ENCODE assay signal across 11 cellular contexts in the genomic region with DNA sequence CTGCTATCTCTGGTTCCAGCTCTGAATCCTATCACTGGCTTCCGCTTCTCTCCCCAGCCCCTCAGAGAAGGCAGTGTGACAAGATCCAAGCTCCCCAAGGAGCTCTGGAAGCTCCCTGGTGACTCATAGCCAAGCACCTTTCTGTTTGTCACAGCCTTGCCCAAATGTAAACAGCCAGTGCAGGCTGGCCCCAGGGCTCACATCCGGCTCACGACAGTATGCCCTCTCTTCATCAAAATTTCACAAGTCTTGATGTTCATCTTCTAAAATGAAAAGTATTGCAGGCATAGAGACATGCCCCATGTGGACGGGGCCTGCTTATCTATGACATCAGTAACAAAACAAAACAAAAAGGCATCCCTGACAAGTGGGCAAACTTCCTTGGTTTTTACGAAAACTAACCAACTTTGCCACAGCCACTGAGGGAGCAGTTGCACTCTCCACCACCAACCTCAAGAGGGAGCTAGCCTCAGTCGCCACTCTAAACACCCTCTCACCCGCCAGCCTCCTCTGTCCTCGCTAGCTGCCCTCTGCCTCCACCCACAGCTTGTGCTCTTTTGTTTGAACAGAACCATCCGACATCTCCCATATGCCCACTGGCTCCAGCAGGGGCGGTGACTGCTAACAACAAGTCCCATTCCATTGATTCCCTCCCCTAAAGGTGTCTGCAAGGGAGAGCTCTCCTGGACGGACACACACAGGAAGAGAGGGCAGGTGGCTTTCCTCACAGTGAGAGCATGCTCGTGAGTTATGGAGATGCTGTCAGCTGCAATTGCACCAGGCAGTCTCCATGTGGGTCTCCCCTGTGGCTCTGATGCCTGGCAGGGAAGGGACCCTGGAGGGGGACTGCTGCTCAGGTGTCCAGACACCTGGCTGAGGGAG.
DNase-seq lines count a peak whose midpoint lies in the region; ATAC-seq, FAIRE-seq and TF ChIP-seq lines count a peak whose summit lies in the region.
"Had no signal": no experiment of that assay in that cellular context is flagged by ENCODE, and none has a peak within 500 bp of the region (broad histone marks: within the 10 kb centered on the region; RNA-seq: fewer than 3 reads in every experiment).

No MANE protein-coding gene starts in this region.

- H3K4me3 ChIP-seq in HepG2 (replicated peaks in 1 of 3; ENCODE audit: insufficient read depth in 1 of 3, low read depth in 2 of 3, low read length in 3 of 3) (peak overlapping the region; percentile 6 to 60 (median 22); a peak in 4 of 6 replicates), gastroesophageal sphincter (no peak overlapping the region)

- H3K36me3 Mint-ChIP-seq in Calu3 (ENCODE audit: insufficient read depth, unreplicated experiment): peaks cover 8% of the 10 kb centered on the region

- POLR2A ChIA-PET in HepG2 (lab: Yijun Ruan, JAX): interaction anchor here (1.0 to 1.8 kb wide), 3 partner anchors 13 to 145 kb away, joined by 4 to 10 read pairs (median 6); no protein-coding TSS in a partner anchor

- in situ Hi-C loops in HepG2 (cut with HindIII; ENCODE audit: extremely low pct_ligation_motif_present, low pct_unique_long_range_greater_than_20kb): no loop called here

- H3K9me3 ChIP-seq in HepG2 (ENCODE audit: low read length) (no peaks in the 10 kb centered on the region), gastroesophageal sphincter (no peaks in the 10 kb centered on the region)

- peaks cover 20% of the 10 kb centered on the region for H3K4me1 Mint-ChIP-seq in Calu3 (ENCODE audit: low read depth, unreplicated experiment)

- TF ChIP-seq POLR2A in HepG2 (IDR thresholded peaks at IDR 0.05; ENCODE audit: insufficient read depth in 1 of 2, low read depth in 2 of 2, low read length in 2 of 2) (no peak), gastroesophageal sphincter (IDR thresholded peaks at IDR 0.05) (no peak)

- peak overlapping the region; percentile 70 for H2AFZ ChIP-seq in HepG2 (ENCODE audit: low read length)

- H3K36me3 ChIP-seq in HepG2 (replicated peaks in 1 of 2; ENCODE audit: control insufficient read depth in 1 of 2, insufficient read depth in 2 of 2, low read length in 2 of 2): no peaks in the 10 kb centered on the region
- H3K36me3 ChIP-seq in gastroesophageal sphincter: no peaks in the 10 kb centered on the region

- H3K79me2 ChIP-seq in HepG2 (ENCODE audit: insufficient read depth, low read length): no peaks in the 10 kb centered on the region

- H3K4me3 Mint-ChIP-seq in Calu3 (ENCODE audit: low read depth, unreplicated experiment): peak overlapping the region; percentile 40
- H3K4me3 Mint-ChIP-seq: dendritic cell treated with granulocyte-macrophage colony-stimulating factor and Interleukin-4, amounts not matched to agents 40 ng/mL and 50 ng/mL, for 4 days had no signal

- intact Hi-C loops in Calu3 (cut with micrococcal nuclease; ENCODE audit: unreplicated experiment): no loop called here
- intact Hi-C loops in HepG2 (cut with micrococcal nuclease; ENCODE audit: unreplicated experiment): no loop called here

- H3K27me3 Mint-ChIP-seq in Calu3 (ENCODE audit: unreplicated experiment): no peaks in the 10 kb centered on the region
- H3K27me3 Mint-ChIP-seq: dendritic cell treated with granulocyte-macrophage colony-stimulating factor and Interleukin-4, amounts not matched to agents 40 ng/mL and 50 ng/mL, for 4 days had no signal

- H4K20me1 ChIP-seq in HepG2 (ENCODE audit: insufficient read depth, low read length): no peaks in the 10 kb centered on the region

- H3K4me1 ChIP-seq in HepG2 (ENCODE audit: insufficient read depth, low read length) (peaks cover 55% of the 10 kb centered on the region), gastroesophageal sphincter (no peaks in the 10 kb centered on the region)

- peaks cover 4 to 8% of the 10 kb centered on the region in 2 experiments; a peak in 2 of 5 replicates for H3K27me3 ChIP-seq in HepG2 (ENCODE audit: control insufficient read depth in 1 of 2, insufficient read depth in 2 of 2, low read length in 2 of 2)
- peaks cover 9% of the 10 kb centered on the region for H3K27me3 ChIP-seq in gastroesophageal sphincter

- H3K9ac ChIP-seq in HepG2 (ENCODE audit: insufficient read depth, low read depth, low read length): peak overlapping the region; percentile 27; the same call in 1 of the 2 replicates

- TF ChIP-seq CTCF in Calu3 (IDR thresholded peaks at IDR 0.05; ENCODE audit: unreplicated experiment): peak; percentile 57
- peak; percentile 82 for TF ChIP-seq CTCF in HepG2 (CRISPR knock-in tag; IDR thresholded peaks at IDR 0.05)
- no peak for TF ChIP-seq CTCF in gastroesophageal sphincter (IDR thresholded peaks at IDR 0.05)

- peak; percentile 69 for DNase-seq in Calu3
- DNase-seq in astrocyte of the hippocampus (ENCODE audit: low read depth, low spot score): peak; percentile 22
- peak; percentile 63 for DNase-seq in HepG2 (ENCODE audit: low spot score)
- no peak for DNase-seq in T-helper 2 cell
- DNase-seq: NCI-H446 had no signal

- BruUV-seq in Calu3 (replicated peaks; lab: Mats Ljungman, UMichigan) (no TSS peak), HepG2 (replicated peaks; lab: Mats Ljungman, UMichigan) (no TSS peak)

- ATAC-seq in HepG2: peak; percentile 85
- no peak for ATAC-seq in HG03460 (IDR thresholded peaks at IDR 0.05; ENCODE audit: unreplicated experiment)
- no peak for ATAC-seq in HG03139 (IDR thresholded peaks at IDR 0.05; ENCODE audit: unreplicated experiment)
- no peak for ATAC-seq in gastroesophageal sphincter

- H3K27ac ChIP-seq in HepG2 (ENCODE audit: extremely low read length, insufficient read depth, low read length): no peak overlapping the region
- no peak overlapping the region for H3K27ac ChIP-seq in gastroesophageal sphincter

- peak; percentile 24; the same call in 1 of the 2 replicates for TF ChIP-seq RAD21 in Ishikawa (IDR thresholded peaks at IDR 0.05; ENCODE audit: low read depth)
- TF ChIP-seq RAD21 in HepG2 (CRISPR knock-in tag; IDR thresholded peaks at IDR 0.05): no peak

- no peaks in the 10 kb centered on the region for H3K9me3 Mint-ChIP-seq in Calu3 (ENCODE audit: low read depth, unreplicated experiment)
- H3K9me3 Mint-ChIP-seq: dendritic cell treated with granulocyte-macrophage colony-stimulating factor and Interleukin-4, amounts not matched to agents 40 ng/mL and 50 ng/mL, for 4 days had no signal

- H3K27ac Mint-ChIP-seq in Calu3 (ENCODE audit: unreplicated experiment): peak overlapping the region; percentile 71
- H3K27ac Mint-ChIP-seq: dendritic cell treated with granulocyte-macrophage colony-stimulating factor and Interleukin-4, amounts not matched to agents 40 ng/mL and 50 ng/mL, for 4 days had no signal

- peak; percentile 92 for FAIRE-seq in HepG2 (lab: Jason Lieb, UNC)
- FAIRE-seq: GM18507 had no signal

- peak overlapping the region; percentile 87 for H3K4me2 ChIP-seq in HepG2 (ENCODE audit: low read depth, low read length)

- TF ChIP-seq EP300 in Ishikawa (IDR thresholded peaks at IDR 0.05; ENCODE audit: borderline replicate concordance) (no peak), HepG2 (IDR thresholded peaks at IDR 0.05; ENCODE audit: low read depth in 2 of 2, low read length in 2 of 2) (peak in 1 of 2 experiments; percentile 42; a peak in 1 of 4 replicates), HepG2 (CRISPR knock-in tag; IDR thresholded peaks at IDR 0.05; ENCODE audit: borderline replicate concordance) (0 out of 2 replicates have a peak, but pooled peaks have one; percentile 22), gastroesophageal sphincter (IDR thresholded peaks at IDR 0.05) (no peak)

- WGBS in HepG2 (ENCODE audit: low lambda C conversion rate): 11% methylated on average over 12 of the region's 12 CpGs
- 88 to 89% methylated on average over 6 to 8 of the region's 12 CpGs for WGBS in gastroesophageal sphincter (ENCODE audit: low coverage in 1 of 2), 2 donors

- CTCF ChIA-PET in Calu3 (lab: Charles Lee) (interaction anchor here (0.6 to 2.2 kb wide), 15 partner anchors 9 to 700 kb away, joined by 3 to 17 read pairs (median 4); no protein-coding TSS in a partner anchor), HepG2 (lab: Yijun Ruan, JAX; ENCODE audit: low intra/inter-chr PET ratio, low total read pairs) (interaction anchor here (1.3 to 1.9 kb wide), 2 partner anchors 21 to 30 kb away, joined by 6 to 7 read pairs; no protein-coding TSS in a partner anchor)

TF ChIP-seq in Ishikawa, 13 proteins besides CTCF, POLR2A, EP300 and RAD21 (continues in another document):
- TF ChIP-seq FOXM1 (IDR thresholded peaks at IDR 0.05; ENCODE audit: borderline replicate concordance, low read depth): no peak

TF ChIP-seq in HepG2, 621 proteins besides CTCF, POLR2A, EP300 and RAD21 (continues in another document):
- TF ChIP-seq, protein P1, sequence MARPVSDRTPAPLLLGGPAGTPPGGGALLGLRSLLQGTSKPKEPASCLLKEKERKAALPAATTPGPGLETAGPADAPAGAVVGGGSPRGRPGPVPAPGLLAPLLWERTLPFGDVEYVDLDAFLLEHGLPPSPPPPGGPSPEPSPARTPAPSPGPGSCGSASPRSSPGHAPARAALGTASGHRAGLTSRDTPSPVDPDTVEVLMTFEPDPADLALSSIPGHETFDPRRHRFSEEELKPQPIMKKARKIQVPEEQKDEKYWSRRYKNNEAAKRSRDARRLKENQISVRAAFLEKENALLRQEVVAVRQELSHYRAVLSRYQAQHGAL (CRISPR knock-in tag; IDR thresholded peaks at IDR 0.05; ENCODE audit: not compliant biosample characterization): no peak
- TF ChIP-seq, protein P2, sequence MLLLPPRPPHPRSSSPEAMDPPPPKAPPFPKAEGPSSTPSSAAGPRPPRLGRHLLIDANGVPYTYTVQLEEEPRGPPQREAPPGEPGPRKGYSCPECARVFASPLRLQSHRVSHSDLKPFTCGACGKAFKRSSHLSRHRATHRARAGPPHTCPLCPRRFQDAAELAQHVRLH (CRISPR knock-in tag; IDR thresholded peaks at IDR 0.05; ENCODE audit: borderline replicate concordance, low read depth): peak; percentile 29; the same call in 1 of the 2 replicates
- TF ChIP-seq, protein P3, sequence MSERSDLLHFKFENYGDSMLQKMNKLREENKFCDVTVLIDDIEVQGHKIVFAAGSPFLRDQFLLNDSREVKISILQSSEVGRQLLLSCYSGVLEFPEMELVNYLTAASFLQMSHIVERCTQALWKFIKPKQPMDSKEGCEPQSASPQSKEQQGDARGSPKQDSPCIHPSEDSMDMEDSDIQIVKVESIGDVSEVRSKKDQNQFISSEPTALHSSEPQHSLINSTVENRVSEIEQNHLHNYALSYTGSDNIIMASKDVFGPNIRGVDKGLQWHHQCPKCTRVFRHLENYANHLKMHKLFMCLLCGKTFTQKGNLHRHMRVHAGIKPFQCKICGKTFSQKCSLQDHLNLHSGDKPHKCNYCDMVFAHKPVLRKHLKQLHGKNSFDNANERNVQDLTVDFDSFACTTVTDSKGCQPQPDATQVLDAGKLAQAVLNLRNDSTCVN (CRISPR knock-in tag; IDR thresholded peaks at IDR 0.05; ENCODE audit: borderline replicate concordance): peak; percentile 23; the same call in 1 of the 2 replicates
- peak; percentile 69 for TF ChIP-seq SOX5 (CRISPR knock-in tag; IDR thresholded peaks at IDR 0.05; ENCODE audit: borderline replicate concordance)
- TF ChIP-seq ZNF510 (CRISPR knock-in tag; IDR thresholded peaks at IDR 0.05; ENCODE audit: low read depth): no peak
- TF ChIP-seq LCORL (IDR thresholded peaks at IDR 0.05): no peak
- TF ChIP-seq LCORL (CRISPR knock-in tag; IDR thresholded peaks at IDR 0.05): peak; percentile 13; the same call in 1 of the 2 replicates
- peak; percentile 77; the same call in 1 of the 2 replicates for TF ChIP-seq ZNF792 (CRISPR knock-in tag; IDR thresholded peaks at IDR 0.05)
- no peak for TF ChIP-seq ZNF772 (CRISPR knock-in tag; IDR thresholded peaks at IDR 0.05)

Comparison
In these comparisons a context has a peak if more than half of its experiments do, and no peak if none do; other contexts are left out.
1. DNase-seq: peak in Calu3 (single experiment), astrocyte of the hippocampus (single experiment) and HepG2 (single experiment); none in T-helper 2 cell (0 of 5).
2. CTCF ChIP-seq: peak in Calu3 (single experiment) and HepG2 (single experiment); none in gastroesophageal sphincter (0 of 4).
3. H3K4me3 ChIP-seq: peak in HepG2 (3 of 3); none in gastroesophageal sphincter (0 of 2).